In genomic region chr7:77537595-77538185, GRCh38 we compare ENCODE assay signal across 8 cellular contexts. TPM values are rescaled to one million over a fixed set of nuclear protein-coding genes. Genes with fewer than 3 reads are reported as not detected.
DNase-seq lines count a peak whose midpoint lies in the region; ATAC-seq and TF ChIP-seq lines count a peak whose summit lies in the region.

No MANE protein-coding gene starts in this region.

- H3K27ac ChIP-seq in DOHH2 (ENCODE audit: low read depth, low read length) = no peak overlapping the region
- peak overlapping the region; percentile 94 for H3K27ac ChIP-seq in HEK293 (ENCODE audit: extremely low read depth, low read depth, low read length)
- peak overlapping the region; percentile 96 for H3K27ac ChIP-seq in mesodermal cell (ENCODE audit: low read depth, low read length, severe bottlenecking)

- H3K9me3 Mint-ChIP-seq in activated CD8-positive, alpha-beta T cell treated with anti-CD3 and anti-CD28 coated beads for 36 hours = no peaks in the 10 kb centered on the region
- H3K9me3 Mint-ChIP-seq in stimulated activated effector memory CD8-positive, alpha-beta T cell treated with anti-CD3 and anti-CD28 coated beads, Interleukin-12 subunit alpha, Interleukin-12 subunit beta, amount 100 ng/mL, for 72 hours = no peaks in the 10 kb centered on the region

- H3K4me3 ChIP-seq in DOHH2 (ENCODE audit: low read length) = peak overlapping the region; percentile 85
- peak overlapping the region; percentile 65 for H3K4me3 ChIP-seq in HEK293 (ENCODE audit: low read depth, low read length)
- peak overlapping the region; percentile 99 for H3K4me3 ChIP-seq in mesodermal cell (ENCODE audit: extremely low read depth, insufficient read depth, low read length, poor library complexity, severe bottlenecking)

- H3K27ac Mint-ChIP-seq in activated CD8-positive, alpha-beta T cell treated with anti-CD3 and anti-CD28 coated beads for 36 hours = peak overlapping the region; percentile 55
- peak overlapping the region; percentile 72 for H3K27ac Mint-ChIP-seq in stimulated activated effector memory CD8-positive, alpha-beta T cell treated with anti-CD3 and anti-CD28 coated beads, Interleukin-12 subunit alpha, Interleukin-12 subunit beta, amount 100 ng/mL, for 72 hours

- CTCF ChIA-PET in HEK293 (lab: Yijun Ruan, JAX) = interaction anchor here (0.7 kb wide), 1 partner anchor 290 kb away, joined by 3 read pairs; no protein-coding TSS in a partner anchor
- CTCF ChIA-PET in activated CD8-positive, alpha-beta T cell treated with anti-CD3 and anti-CD28 coated beads for 36 hours (lab: Charles Lee) = no interaction called here

- H3K36me3 Mint-ChIP-seq in activated CD8-positive, alpha-beta T cell treated with anti-CD3 and anti-CD28 coated beads for 36 hours (ENCODE audit: low read depth) = no peaks in the 10 kb centered on the region
- H3K36me3 Mint-ChIP-seq in stimulated activated effector memory CD8-positive, alpha-beta T cell treated with anti-CD3 and anti-CD28 coated beads, Interleukin-12 subunit alpha, Interleukin-12 subunit beta, amount 100 ng/mL, for 72 hours = peaks cover 5% of the 10 kb centered on the region

- peak; percentile 26 for DNase-seq in NCI-H2107 (lab: John Stamatoyannopoulos, UW)
- peak; percentile 50 for DNase-seq in activated CD8-positive, alpha-beta T cell treated with anti-CD3 and anti-CD28 coated beads for 36 hours
- peak; percentile 37 for DNase-seq in effector CD8-positive, alpha-beta T cell (lab: John Stamatoyannopoulos, UW)
- DNase-seq in stimulated activated effector memory CD8-positive, alpha-beta T cell treated with anti-CD3 and anti-CD28 coated beads, Interleukin-12 subunit alpha, Interleukin-12 subunit beta, amount 100 ng/mL, for 72 hours (ENCODE audit: low spot score in 2 of 2) = peak; percentile 32 to 79

- no peaks in the 10 kb centered on the region for H3K36me3 ChIP-seq in DOHH2 (ENCODE audit: control insufficient read depth, low read length)
- H3K36me3 ChIP-seq in HEK293 (ENCODE audit: control insufficient read depth in 2 of 2, insufficient read depth in 1 of 2, low read length in 2 of 2) = no peaks in the 10 kb centered on the region
- H3K36me3 ChIP-seq in mesodermal cell (ENCODE audit: control insufficient read depth, insufficient read depth, low read length) = peaks cover 13% of the 10 kb centered on the region

- H3K4me3 Mint-ChIP-seq in activated CD8-positive, alpha-beta T cell treated with anti-CD3 and anti-CD28 coated beads for 36 hours = peak overlapping the region; percentile 81
- H3K4me3 Mint-ChIP-seq in stimulated activated effector memory CD8-positive, alpha-beta T cell treated with anti-CD3 and anti-CD28 coated beads, Interleukin-12 subunit alpha, Interleukin-12 subunit beta, amount 100 ng/mL, for 72 hours = peak overlapping the region; percentile 87

- H3K27me3 ChIP-seq in DOHH2 (ENCODE audit: control insufficient read depth, low read length) = peaks cover 22% of the 10 kb centered on the region

- H3K9me3 ChIP-seq in DOHH2 (ENCODE audit: control insufficient read depth, insufficient read depth, low read length) (no peaks in the 10 kb centered on the region), HEK293 (ENCODE audit: control insufficient read depth, insufficient read depth, low read depth, low read length) (no peaks in the 10 kb centered on the region), mesodermal cell (ENCODE audit: control insufficient read depth, low read length) (no peaks in the 10 kb centered on the region)

- WGBS in mesodermal cell (ENCODE audit: insufficient coverage in 2 of 2), 2 experiments = 0 to 1% methylated on average over 17 to 30 of the region's 55 CpGs

- H3K4me1 ChIP-seq in DOHH2 (ENCODE audit: control insufficient read depth, low read length) (peaks cover 10% of the 10 kb centered on the region), HEK293 (ENCODE audit: control insufficient read depth, insufficient read depth, low read length) (no peaks in the 10 kb centered on the region; the same call in 1 of the 2 replicates), mesodermal cell (ENCODE audit: control insufficient read depth, insufficient read depth, low read length, poor library complexity, severe bottlenecking) (peaks cover 17% of the 10 kb centered on the region)

- POLR2A ChIA-PET in HEK293 (lab: Yijun Ruan, JAX) = interaction anchor here (0.6 to 1.0 kb wide), 3 partner anchors 28 to 119 kb away, joined by 3 to 4 read pairs (median 3); no protein-coding TSS in a partner anchor
- POLR2A ChIA-PET in activated CD8-positive, alpha-beta T cell treated with anti-CD3 and anti-CD28 coated beads for 36 hours (lab: Charles Lee) = no interaction called here

- intact Hi-C loops in activated CD8-positive, alpha-beta T cell treated with anti-CD3 and anti-CD28 coated beads for 36 hours (cut with micrococcal nuclease) = no loop called here

- peaks cover 17% of the 10 kb centered on the region for H3K4me1 Mint-ChIP-seq in activated CD8-positive, alpha-beta T cell treated with anti-CD3 and anti-CD28 coated beads for 36 hours (ENCODE audit: low read depth)
- H3K4me1 Mint-ChIP-seq in stimulated activated effector memory CD8-positive, alpha-beta T cell treated with anti-CD3 and anti-CD28 coated beads, Interleukin-12 subunit alpha, Interleukin-12 subunit beta, amount 100 ng/mL, for 72 hours = peaks cover 19% of the 10 kb centered on the region

- ATAC-seq in activated CD8-positive, alpha-beta T cell treated with anti-CD3 and anti-CD28 coated beads for 36 hours = peak; percentile 15
- peak; percentile 45 for ATAC-seq in stimulated activated effector memory CD8-positive, alpha-beta T cell treated with anti-CD3 and anti-CD28 coated beads, Interleukin-12 subunit alpha, Interleukin-12 subunit beta, amount 100 ng/mL, for 72 hours
- ATAC-seq in HG03039 (IDR thresholded peaks at IDR 0.05; ENCODE audit: unreplicated experiment) = no peak

- H4K20me1 ChIP-seq in DOHH2 (ENCODE audit: control insufficient read depth, insufficient read depth, low read depth, low read length) = peaks cover 3% of the 10 kb centered on the region; the same call in 1 of the 2 replicates

- peaks cover 10% of the 10 kb centered on the region for H3F3A ChIP-seq in DOHH2 (ENCODE audit: control insufficient read depth, insufficient read depth)

- no peak for TF ChIP-seq CTCF in DOHH2 (IDR thresholded peaks at IDR 0.05; ENCODE audit: low read depth, low read length, poor library complexity, severe bottlenecking)
- TF ChIP-seq CTCF in HEK293 (tag by site-specific recombination; IDR thresholded peaks at IDR 0.05) = no peak
- TF ChIP-seq CTCF in activated CD8-positive, alpha-beta T cell treated with anti-CD3 and anti-CD28 coated beads for 36 hours (IDR thresholded peaks at IDR 0.05) = no peak

- no peaks in the 10 kb centered on the region for H3K9me2 ChIP-seq in DOHH2 (replicated peaks; ENCODE audit: control insufficient read depth, low read length)

- H3K79me2 ChIP-seq in DOHH2 (ENCODE audit: control insufficient read depth, low read length) = peaks cover 6% of the 10 kb centered on the region

- peak overlapping the region; percentile 95 for H3K4me2 ChIP-seq in DOHH2 (ENCODE audit: low read length)

- H3K27me3 Mint-ChIP-seq in activated CD8-positive, alpha-beta T cell treated with anti-CD3 and anti-CD28 coated beads for 36 hours = no peaks in the 10 kb centered on the region

TF ChIP-seq in HEK293, 187 proteins besides CTCF, POLR2A, EP300 and RAD21 (continues in another document):
- TF ChIP-seq INSM2 (tag by site-specific recombination; IDR thresholded peaks at IDR 0.05) = no peak
- TF ChIP-seq ZNF510 (tag by site-specific recombination; IDR thresholded peaks at IDR 0.05; ENCODE audit: insufficient replicate concordance) = no peak
- peak; percentile 80; the same call in 1 of the 2 replicates for TF ChIP-seq ZNF223 (tag by site-specific recombination; IDR thresholded peaks at IDR 0.05)
- TF ChIP-seq PATZ1 (tag by site-specific recombination; IDR thresholded peaks at IDR 0.05) = no peak
- TF ChIP-seq ZSCAN18 (tag by site-specific recombination; IDR thresholded peaks at IDR 0.05) = no peak

RNA-seq across cellular contexts. Expression of gene PTPN12, which starts 0.6 kb away (rescaled TPM):
- total RNA-seq in activated CD8-positive, alpha-beta T cell treated with anti-CD3 and anti-CD28 coated beads for 36 hours = 10 to 100 TPM in 1 of 2 experiments, 1 to 10 TPM in 1; 8.1 to 10.0 TPM
- polyA plus RNA-seq in mesodermal cell (2013, experiment 1 of 2) = 108 TPM
- 114 TPM for polyA plus RNA-seq in mesodermal cell (2013, experiment 2 of 2)
